18 cellular contexts compared by ENCODE assay signal in genomic region chr1:108636876-108637275, GRCh38.
"Had no signal": no experiment of that assay in that cellular context is flagged by ENCODE, and none has a peak within 500 bp of the region (broad histone marks: within the 10 kb centered on the region; RNA-seq: fewer than 3 reads in every experiment).

No MANE protein-coding gene starts in this region.

- ATAC-seq: esophagus mucosa; naive thymus-derived CD8-positive, alpha-beta T cell had no signal

- H3K27me3 ChIP-seq: dorsolateral prefrontal cortex, hepatocyte, neutrophil, right atrium auricular region, sigmoid colon, stomach, transverse colon had no signal

- H3K79me2 ChIP-seq: hepatocyte had no signal

- H3K4me1 ChIP-seq: right atrium auricular region, sigmoid colon, stomach, transverse colon had no signal

- H3K4me2 ChIP-seq: hepatocyte had no signal

- H2AFZ ChIP-seq: hepatocyte had no signal

- H3K4me3 ChIP-seq: dorsolateral prefrontal cortex, hepatocyte, right atrium auricular region, sigmoid colon, skin epidermis, stomach, thoracic aorta, transverse colon had no signal

- DNase-seq: cortex of kidney; dorsolateral prefrontal cortex; effector CD8-positive, alpha-beta T cell; foreskin fibroblast; head of caudate nucleus; naive thymus-derived CD8-positive, alpha-beta T cell; sigmoid colon; stimulated activated CD4-positive, alpha-beta T cell treated with anti-CD3 and anti-CD28 coated beads, Interleukin-2, amount 100 ng/mL, for 24 hours; stimulated activated naive CD4-positive, alpha-beta T cell; stomach; substantia nigra; transverse colon had no signal

- H3K9me3 ChIP-seq: neutrophil, right atrium auricular region, sigmoid colon, stomach, thoracic aorta, transverse colon had no signal

- H3K27ac ChIP-seq: dorsolateral prefrontal cortex, hepatocyte, neutrophil, right atrium auricular region, sigmoid colon, skin epidermis, stomach, thoracic aorta, transverse colon had no signal
